ENCODE assay signal across 10 cellular contexts in the genomic region with DNA sequence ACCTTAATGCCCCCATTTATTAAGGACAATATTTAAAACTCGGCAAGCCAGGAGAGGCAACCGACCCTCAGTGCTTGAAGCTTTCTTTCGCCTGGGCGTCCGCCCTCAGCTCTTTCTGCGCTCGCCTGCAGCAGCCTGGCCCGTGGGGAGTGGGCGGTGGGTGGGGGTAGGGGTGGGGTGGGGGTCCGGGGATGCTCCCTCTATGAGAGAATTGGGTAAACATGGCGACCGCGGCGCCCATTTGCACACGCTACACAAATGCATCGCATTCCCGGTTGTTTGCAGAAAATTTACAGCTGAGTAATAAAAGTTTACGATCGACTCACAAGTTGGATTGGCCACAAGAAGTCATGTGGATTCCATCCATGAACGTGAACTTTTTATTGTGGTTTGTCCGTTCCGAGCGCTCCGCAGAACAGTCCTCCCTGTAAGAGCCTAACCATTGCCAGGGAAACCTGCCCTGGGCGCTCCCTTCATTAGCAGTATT. TPM values are rescaled to one million over a fixed set of nuclear protein-coding genes. Genes with fewer than 3 reads are reported as not detected.
DNase-seq lines count a peak whose midpoint lies in the region; ATAC-seq, FAIRE-seq and TF ChIP-seq lines count a peak whose summit lies in the region.
"Had no signal": no experiment of that assay in that cellular context is flagged by ENCODE, and none has a peak within 500 bp of the region (broad histone marks: within the 10 kb centered on the region; RNA-seq: fewer than 3 reads in every experiment).

No MANE protein-coding gene starts in this region.

- TF ChIP-seq CTCF in NB4 (IDR thresholded peaks at IDR 0.05; ENCODE audit: low read depth, low read length) (no peak), adrenal gland (IDR thresholded peaks at IDR 0.05) (no peak), nephron progenitor cell (IDR thresholded peaks at IDR 0.05) (no peak)

- ATAC-seq in GM18868 (IDR thresholded peaks at IDR 0.05; ENCODE audit: unreplicated experiment) (no peak), GM19455 (IDR thresholded peaks at IDR 0.05; ENCODE audit: unreplicated experiment) (no peak)

- H3K4me3 ChIP-seq in NB4 (ENCODE audit: low read depth, low read length) (peak overlapping the region; percentile 83), adrenal gland (peak overlapping the region in 2 of 4 donors; percentile 46 to 73)

- peak; percentile 65 for DNase-seq in DMS 273 (lab: John Stamatoyannopoulos, UW; ENCODE audit: unreplicated experiment)
- peak; percentile 44 for DNase-seq in NB4 (ENCODE audit: low read depth)
- DNase-seq in adrenal gland: peak; percentile 18 to 76 (median 56)
- DNase-seq in nephron progenitor cell: peak; percentile 75
- DNase-seq in frontal cortex (ENCODE audit: low spot score in 2 of 2): no peak
- DNase-seq in NCI-H82 (lab: John Stamatoyannopoulos, UW): no peak

- no peak for FAIRE-seq in frontal cortex (lab: Jason Lieb, UNC)

- TF ChIP-seq POLR2A in NB4 (IDR thresholded peaks at IDR 0.05; ENCODE audit: extremely low read depth, insufficient read length) (no peak), adrenal gland (IDR thresholded peaks at IDR 0.05) (no peak)

- H3K36me3 Mint-ChIP-seq in nephron progenitor cell (ENCODE audit: low read depth): peaks cover 29% of the 10 kb centered on the region

- no peaks in the 10 kb centered on the region for H3K9me3 ChIP-seq in adrenal gland (replicated peaks in 1 of 3)

- H3K4me3 Mint-ChIP-seq in nephron progenitor cell: peak overlapping the region; percentile 91

- H3K36me3 ChIP-seq in adrenal gland (replicated peaks in 1 of 2): no peaks in the 10 kb centered on the region

- intact Hi-C loops in adrenal gland (cut with DNase I): no loop called here

- H3K4me1 Mint-ChIP-seq in nephron progenitor cell: peaks cover 54% of the 10 kb centered on the region

- peaks cover 8% of the 10 kb centered on the region for H3K27me3 Mint-ChIP-seq in nephron progenitor cell (ENCODE audit: low read depth, poor library complexity)

- H3K4me1 ChIP-seq in adrenal gland (replicated peaks in 1 of 2): peaks cover 11 to 15% of the 10 kb centered on the region in 2 donors

- H3K27ac Mint-ChIP-seq in nephron progenitor cell: peak overlapping the region; percentile 97

- no peaks in the 10 kb centered on the region for H3K27me3 ChIP-seq in adrenal gland

- 3 to 5% (median 3%) methylated on average over 25 of the region's 25 CpGs for WGBS in adrenal gland, 4 donors

- no peaks in the 10 kb centered on the region for H3K9me3 Mint-ChIP-seq in nephron progenitor cell

- H3K27ac ChIP-seq in adrenal gland: peak overlapping the region in 4 of 5 donors; percentile 86 to 96 (median 93)

RNA-seq across cellular contexts. Expression of a gene that starts 7.7 kb away (rescaled TPM):
- 1 to 10 TPM; 1.8 to 8.3 (median 4.4) TPM for total RNA-seq in adrenal gland
- polyA plus RNA-seq in adrenal gland: 1 to 10 TPM; 3.3 to 7.4 (median 3.4) TPM
- not detected for total RNA-seq in frontal cortex
- total RNA-seq: chondrocyte; T-helper 1 cell treated with Interleukin-12 subunit alpha and Interleukin-12 subunit beta and Interleukin-4 antibody, amounts not matched to agents 30 ng/mL and 1 ng/mL, for 36 hours had no signal

RNA-seq across cellular contexts. Expression of a gene that starts 11.7 kb away (rescaled TPM):
- total RNA-seq in adrenal gland (10 to 100 TPM in 4 of 8 donors, 1 to 10 TPM in 4; 1.5 to 20.3 (median 9.4) TPM), frontal cortex (not detected)
- 10 to 100 TPM; 19.9 to 23.1 (median 21.2) TPM for polyA plus RNA-seq in adrenal gland
- total RNA-seq: chondrocyte; T-helper 1 cell treated with Interleukin-12 subunit alpha and Interleukin-12 subunit beta and Interleukin-4 antibody, amounts not matched to agents 30 ng/mL and 1 ng/mL, for 36 hours had no signal

RNA-seq across cellular contexts. Expression of a gene that starts 16.3 kb away (rescaled TPM):
- 1 to 10 TPM in 3 of 8 donors, under 1 TPM in 5; 0.36 to 1.9 (median 0.91) TPM for total RNA-seq in adrenal gland
- polyA plus RNA-seq in adrenal gland: 1 to 10 TPM in 1 of 3 donors, under 1 TPM in 2; 0.48 to 1.3 (median 0.51) TPM
- not detected for total RNA-seq in frontal cortex
- total RNA-seq: chondrocyte; T-helper 1 cell treated with Interleukin-12 subunit alpha and Interleukin-12 subunit beta and Interleukin-4 antibody, amounts not matched to agents 30 ng/mL and 1 ng/mL, for 36 hours had no signal

RNA-seq across cellular contexts. Expression of a gene that starts 16.6 kb away (rescaled TPM):
- 1 to 10 TPM in 7 of 8 donors, not detected in 1; 1.2 to 5.6 (median 2.7) TPM for total RNA-seq in adrenal gland
- polyA plus RNA-seq in adrenal gland: 10 to 100 TPM in 1 of 3 donors, 1 to 10 TPM in 2; 5.6 to 12.1 (median 7.3) TPM
- total RNA-seq in frontal cortex: not detected
- total RNA-seq: chondrocyte; T-helper 1 cell treated with Interleukin-12 subunit alpha and Interleukin-12 subunit beta and Interleukin-4 antibody, amounts not matched to agents 30 ng/mL and 1 ng/mL, for 36 hours had no signal

RNA-seq across cellular contexts. Expression of a gene that starts 31.6 kb away (rescaled TPM):
- total RNA-seq in adrenal gland (1 to 10 TPM in 4 of 8 donors, under 1 TPM in 2, not detected in 2; 0.68 to 4.5 (median 2.3) TPM), frontal cortex (not detected)
- 1 to 10 TPM in 1 of 3 donors, under 1 TPM in 2; 0.34 to 1.5 (median 0.72) TPM for polyA plus RNA-seq in adrenal gland
- total RNA-seq: chondrocyte; T-helper 1 cell treated with Interleukin-12 subunit alpha and Interleukin-12 subunit beta and Interleukin-4 antibody, amounts not matched to agents 30 ng/mL and 1 ng/mL, for 36 hours had no signal

Comparison
In these comparisons a context has a peak if more than half of its experiments do, and no peak if none do; other contexts are left out.
1. DNase-seq: peak in DMS 273 (single experiment), NB4 (single experiment), adrenal gland (7 of 7) and nephron progenitor cell (single experiment); none in frontal cortex (0 of 2) and NCI-H82 (single experiment).